Comparison of ENCODE assay signal across 1 cellular context in the genomic region with DNA sequence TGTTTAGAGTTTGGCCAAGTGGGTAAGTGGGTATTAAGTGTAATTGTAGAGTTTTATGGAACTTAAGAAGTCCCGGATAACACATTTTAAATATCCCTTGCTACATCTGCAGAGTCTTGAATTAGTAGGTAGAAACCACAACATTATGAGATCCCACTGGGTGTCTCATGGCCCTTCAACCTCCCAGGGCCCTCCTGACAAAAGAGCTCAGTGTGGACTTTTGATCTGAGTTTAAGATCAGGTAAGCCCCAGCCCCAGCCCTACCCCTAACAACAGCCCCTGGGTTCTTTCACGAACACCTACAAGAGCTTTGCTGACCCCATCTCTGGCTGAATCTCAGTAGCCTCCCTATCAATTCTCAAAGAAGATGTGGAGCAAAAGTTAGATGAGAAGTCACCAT.
TF ChIP-seq lines count a peak whose summit lies in the region.

No MANE protein-coding gene starts in this region.

TF ChIP-seq in A549, 52 proteins besides CTCF, POLR2A, EP300 and RAD21 (continued from another document):
- TF ChIP-seq, protein P1, sequence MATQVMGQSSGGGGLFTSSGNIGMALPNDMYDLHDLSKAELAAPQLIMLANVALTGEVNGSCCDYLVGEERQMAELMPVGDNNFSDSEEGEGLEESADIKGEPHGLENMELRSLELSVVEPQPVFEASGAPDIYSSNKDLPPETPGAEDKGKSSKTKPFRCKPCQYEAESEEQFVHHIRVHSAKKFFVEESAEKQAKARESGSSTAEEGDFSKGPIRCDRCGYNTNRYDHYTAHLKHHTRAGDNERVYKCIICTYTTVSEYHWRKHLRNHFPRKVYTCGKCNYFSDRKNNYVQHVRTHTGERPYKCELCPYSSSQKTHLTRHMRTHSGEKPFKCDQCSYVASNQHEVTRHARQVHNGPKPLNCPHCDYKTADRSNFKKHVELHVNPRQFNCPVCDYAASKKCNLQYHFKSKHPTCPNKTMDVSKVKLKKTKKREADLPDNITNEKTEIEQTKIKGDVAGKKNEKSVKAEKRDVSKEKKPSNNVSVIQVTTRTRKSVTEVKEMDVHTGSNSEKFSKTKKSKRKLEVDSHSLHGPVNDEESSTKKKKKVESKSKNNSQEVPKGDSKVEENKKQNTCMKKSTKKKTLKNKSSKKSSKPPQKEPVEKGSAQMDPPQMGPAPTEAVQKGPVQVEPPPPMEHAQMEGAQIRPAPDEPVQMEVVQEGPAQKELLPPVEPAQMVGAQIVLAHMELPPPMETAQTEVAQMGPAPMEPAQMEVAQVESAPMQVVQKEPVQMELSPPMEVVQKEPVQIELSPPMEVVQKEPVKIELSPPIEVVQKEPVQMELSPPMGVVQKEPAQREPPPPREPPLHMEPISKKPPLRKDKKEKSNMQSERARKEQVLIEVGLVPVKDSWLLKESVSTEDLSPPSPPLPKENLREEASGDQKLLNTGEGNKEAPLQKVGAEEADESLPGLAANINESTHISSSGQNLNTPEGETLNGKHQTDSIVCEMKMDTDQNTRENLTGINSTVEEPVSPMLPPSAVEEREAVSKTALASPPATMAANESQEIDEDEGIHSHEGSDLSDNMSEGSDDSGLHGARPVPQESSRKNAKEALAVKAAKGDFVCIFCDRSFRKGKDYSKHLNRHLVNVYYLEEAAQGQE (IDR thresholded peaks at IDR 0.05) = no peak
- TF ChIP-seq HDAC2 (IDR thresholded peaks at IDR 0.05) (no peak), CHD4 (IDR thresholded peaks at IDR 0.05; ENCODE audit: borderline replicate concordance) (no peak), MAZ (IDR thresholded peaks at IDR 0.05; ENCODE audit: borderline replicate concordance, low read depth, low read length) (no peak), SMC3 (IDR thresholded peaks at IDR 0.05) (no peak), KDM1A (IDR thresholded peaks at IDR 0.05; ENCODE audit: low read depth) (no peak), NPAS2 (CRISPR knock-in tag; IDR thresholded peaks at IDR 0.05; ENCODE audit: borderline replicate concordance) (no peak), CEBPB (IDR thresholded peaks at IDR 0.05) (no peak), ZFP36 (IDR thresholded peaks at IDR 0.05; ENCODE audit: borderline replicate concordance, partially characterized antibody) (no peak)
- TF ChIP-seq, protein P2, sequence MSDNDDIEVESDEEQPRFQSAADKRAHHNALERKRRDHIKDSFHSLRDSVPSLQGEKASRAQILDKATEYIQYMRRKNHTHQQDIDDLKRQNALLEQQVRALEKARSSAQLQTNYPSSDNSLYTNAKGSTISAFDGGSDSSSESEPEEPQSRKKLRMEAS (IDR thresholded peaks at IDR 0.05) = no peak
- TF ChIP-seq, protein P3, sequence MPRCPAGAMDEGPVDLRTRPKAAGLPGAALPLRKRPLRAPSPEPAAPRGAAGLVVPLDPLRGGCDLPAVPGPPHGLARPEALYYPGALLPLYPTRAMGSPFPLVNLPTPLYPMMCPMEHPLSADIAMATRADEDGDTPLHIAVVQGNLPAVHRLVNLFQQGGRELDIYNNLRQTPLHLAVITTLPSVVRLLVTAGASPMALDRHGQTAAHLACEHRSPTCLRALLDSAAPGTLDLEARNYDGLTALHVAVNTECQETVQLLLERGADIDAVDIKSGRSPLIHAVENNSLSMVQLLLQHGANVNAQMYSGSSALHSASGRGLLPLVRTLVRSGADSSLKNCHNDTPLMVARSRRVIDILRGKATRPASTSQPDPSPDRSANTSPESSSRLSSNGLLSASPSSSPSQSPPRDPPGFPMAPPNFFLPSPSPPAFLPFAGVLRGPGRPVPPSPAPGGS (IDR thresholded peaks at IDR 0.05) = no peak
